31 cellular contexts compared by ENCODE assay signal in genomic region chr10:63055705-63056104, GRCh38.
"Had no signal": no experiment of that assay in that cellular context is flagged by ENCODE, and none has a peak within 500 bp of the region (broad histone marks: within the 10 kb centered on the region; RNA-seq: fewer than 3 reads in every experiment).

No MANE protein-coding gene starts in this region.

- ATAC-seq: activated CD8-positive, alpha-beta memory T cell treated with anti-CD3 and anti-CD28 coated beads, Interleukin-2, amount 10 ng/mL, durations not matched to agents 7 days and 5 days; gastroesophageal sphincter; left colon; naive thymus-derived CD8-positive, alpha-beta T cell; right cardiac atrium had no signal

- H3K27me3 ChIP-seq: brain microvascular endothelial cell, spleen had no signal

- H3K27ac ChIP-seq: brain microvascular endothelial cell, esophagus squamous epithelium, gastroesophageal sphincter, spleen, thoracic aorta had no signal

- H3K36me3 Mint-ChIP-seq: activated CD8-positive, alpha-beta memory T cell treated with anti-CD3 and anti-CD28 coated beads, Interleukin-2, amount 10 ng/mL, durations not matched to agents 7 days and 5 days; activated naive CD4-positive, alpha-beta T cell treated with anti-CD3 and anti-CD28 coated beads, Interleukin-2, amount 10 ng/mL, durations not matched to agents 7 days and 5 days; activated naive CD8-positive, alpha-beta T cell treated with anti-CD3 and anti-CD28 coated beads, Interleukin-2, amount 10 ng/mL, durations not matched to agents 7 days and 5 days; mesothelial cell of epicardium; naive thymus-derived CD8-positive, alpha-beta T cell had no signal

- H3K4me3 ChIP-seq: esophagus squamous epithelium, gastroesophageal sphincter, spleen, thoracic aorta had no signal

- DNase-seq: activated CD4-positive, alpha-beta memory T cell treated with anti-CD3 and anti-CD28 coated beads, Interleukin-2, amount 10 ng/mL, durations not matched to agents 7 days and 5 days; activated CD4-positive, alpha-beta T cell treated with anti-CD3 and anti-CD28 coated beads for 48 hours; activated CD4-positive, CD25-positive, alpha-beta regulatory T cell; activated CD8-positive, alpha-beta memory T cell treated with anti-CD3 and anti-CD28 coated beads, Interleukin-2, amount 10 ng/mL, durations not matched to agents 7 days and 5 days; activated effector memory CD4-positive, alpha-beta T cell treated with anti-CD3 and anti-CD28 coated beads, Interleukin-2, amount 50 U/mL, for 16 hours; activated naive CD4-positive, alpha-beta T cell treated with anti-CD3 and anti-CD28 coated beads, Interleukin-2, amount 10 ng/mL, durations not matched to agents 7 days and 5 days; activated naive CD8-positive, alpha-beta T cell treated with anti-CD3 and anti-CD28 coated beads, Interleukin-2, amount 10 ng/mL, durations not matched to agents 7 days and 5 days; activated T-cell treated with anti-CD3 and anti-CD28 coated beads for 4 hours; activated T-cell treated with anti-CD3 and anti-CD28 coated beads, Interleukin-2, amount 50 U/mL, for 72 hours; brain microvascular endothelial cell; caudate nucleus; cortex of kidney; esophagus squamous epithelium; hippocampal formation; kidney; left colon; naive thymus-derived CD8-positive, alpha-beta T cell; occipital lobe; posterior cingulate gyrus; right cardiac atrium; spleen; stimulated activated naive CD4-positive, alpha-beta T cell treated with Interleukin-2 at 50 U/mL for 16 hours; T-helper 1 cell; trophoblast cell had no signal

- H3K9me3 Mint-ChIP-seq: activated CD4-positive, alpha-beta memory T cell treated with anti-CD3 and anti-CD28 coated beads, Interleukin-2, amount 10 ng/mL, durations not matched to agents 7 days and 5 days; activated naive CD4-positive, alpha-beta T cell treated with anti-CD3 and anti-CD28 coated beads, Interleukin-2, amount 10 ng/mL, durations not matched to agents 7 days and 5 days; activated naive CD8-positive, alpha-beta T cell treated with anti-CD3 and anti-CD28 coated beads, Interleukin-2, amount 10 ng/mL, durations not matched to agents 7 days and 5 days; activated T-cell treated with anti-CD3 and anti-CD28 coated beads, Interleukin-2, amount 50 U/mL, for 72 hours; mesothelial cell of epicardium; naive thymus-derived CD8-positive, alpha-beta T cell; neural crest cell; T-helper 2 cell treated with Interferon-gamma antibody and Interleukin-4, amounts not matched to agents 5 μg/mL and 100 μg/mL, for 36 hours had no signal

- H3K4me1 ChIP-seq: esophagus squamous epithelium, gastroesophageal sphincter, spleen had no signal

- H3K9me3 ChIP-seq: esophagus squamous epithelium, gastroesophageal sphincter, spleen, thoracic aorta had no signal

- H3K4me1 Mint-ChIP-seq: activated naive CD4-positive, alpha-beta T cell treated with anti-CD3 and anti-CD28 coated beads, Interleukin-2, amount 10 ng/mL, durations not matched to agents 7 days and 5 days; activated naive CD8-positive, alpha-beta T cell treated with anti-CD3 and anti-CD28 coated beads, Interleukin-2, amount 10 ng/mL, durations not matched to agents 7 days and 5 days; mesothelial cell of epicardium; naive thymus-derived CD8-positive, alpha-beta T cell had no signal

- H3K27ac Mint-ChIP-seq: activated CD4-positive, alpha-beta memory T cell treated with anti-CD3 and anti-CD28 coated beads, Interleukin-2, amount 10 ng/mL, durations not matched to agents 7 days and 5 days; activated CD8-positive, alpha-beta memory T cell treated with anti-CD3 and anti-CD28 coated beads, Interleukin-2, amount 10 ng/mL, durations not matched to agents 7 days and 5 days; activated naive CD4-positive, alpha-beta T cell treated with anti-CD3 and anti-CD28 coated beads, Interleukin-2, amount 10 ng/mL, durations not matched to agents 7 days and 5 days; activated naive CD8-positive, alpha-beta T cell treated with anti-CD3 and anti-CD28 coated beads, Interleukin-2, amount 10 ng/mL, durations not matched to agents 7 days and 5 days; mesothelial cell of epicardium; naive thymus-derived CD8-positive, alpha-beta T cell; T-helper 2 cell treated with Interferon-gamma antibody and Interleukin-4, amounts not matched to agents 5 μg/mL and 100 μg/mL, for 36 hours had no signal

- H3K4me3 Mint-ChIP-seq: activated CD4-positive, alpha-beta memory T cell treated with anti-CD3 and anti-CD28 coated beads, Interleukin-2, amount 10 ng/mL, durations not matched to agents 7 days and 5 days; activated CD8-positive, alpha-beta memory T cell treated with anti-CD3 and anti-CD28 coated beads, Interleukin-2, amount 10 ng/mL, durations not matched to agents 7 days and 5 days; activated naive CD4-positive, alpha-beta T cell treated with anti-CD3 and anti-CD28 coated beads, Interleukin-2, amount 10 ng/mL, durations not matched to agents 7 days and 5 days; activated naive CD8-positive, alpha-beta T cell treated with anti-CD3 and anti-CD28 coated beads, Interleukin-2, amount 10 ng/mL, durations not matched to agents 7 days and 5 days; mesothelial cell of epicardium; naive thymus-derived CD8-positive, alpha-beta T cell; neural crest cell; T-helper 2 cell treated with Interferon-gamma antibody and Interleukin-4, amounts not matched to agents 5 μg/mL and 100 μg/mL, for 36 hours had no signal

- H3K36me3 ChIP-seq: brain microvascular endothelial cell, esophagus squamous epithelium, gastroesophageal sphincter, spleen, thoracic aorta had no signal

- FAIRE-seq: astrocyte, kidney, urothelium cell line had no signal

- H3K27me3 Mint-ChIP-seq: activated naive CD4-positive, alpha-beta T cell treated with anti-CD3 and anti-CD28 coated beads, Interleukin-2, amount 10 ng/mL, durations not matched to agents 7 days and 5 days had no signal
